In genomic region chr17:35906559-35907265, GRCh38 we compare ENCODE assay signal across 36 cellular contexts. TPM values are rescaled to one million over a fixed set of nuclear protein-coding genes. Genes with fewer than 3 reads are reported as not detected.
DNase-seq lines count a peak whose midpoint lies in the region; ATAC-seq, FAIRE-seq and TF ChIP-seq lines count a peak whose summit lies in the region.
"Had no signal": no experiment of that assay in that cellular context is flagged by ENCODE, and none has a peak within 500 bp of the region (broad histone marks: within the 10 kb centered on the region; RNA-seq: fewer than 3 reads in every experiment).

No MANE protein-coding gene starts in this region.

- POLR2A ChIA-PET in GM12878 (lab: Charles Lee): interaction anchor here (1.0 kb wide), 1 partner anchor 7 kb away, joined by 4 read pairs; no protein-coding TSS in a partner anchor
- POLR2A ChIA-PET in OCI-LY7 (lab: Charles Lee): no interaction called here

- H3K36me3 ChIP-seq in GM12878 (ENCODE audit: control insufficient read depth in 2 of 2, insufficient read depth in 2 of 2, low read length in 1 of 2) (no peaks in the 10 kb centered on the region), OCI-LY7 (ENCODE audit: insufficient read depth, low read length) (no peaks in the 10 kb centered on the region)
- H3K36me3 ChIP-seq: ascending aorta, esophagus muscularis mucosa, left ventricle myocardium inferior, SJSA1, spleen, thoracic aorta had no signal

- DNase-seq in activated CD8-positive, alpha-beta memory T cell treated with anti-CD3 and anti-CD28 coated beads, Interleukin-2, amount 50 U/mL, for 48 hours: peak; percentile 10
- DNase-seq in activated CD8-positive, alpha-beta memory T cell treated with anti-CD3 and anti-CD28 coated beads, Interleukin-2, amount 10 ng/mL, durations not matched to agents 7 days and 5 days: no peak
- DNase-seq in GM12878 (ENCODE audit: low read depth, low spot score): no peak
- peak; percentile 81 for DNase-seq in glomerular visceral epithelial cell (ENCODE audit: extremely low spot score)
- peak; percentile 50 for DNase-seq in stromal cell of bone marrow (ENCODE audit: low read depth)
- DNase-seq in OCI-LY7 (ENCODE audit: low spot score): no peak
- DNase-seq in ecto neural progenitor cell (ENCODE audit: low spot score): no peak
- DNase-seq: 8988T; activated CD4-positive, alpha-beta T cell treated with anti-CD3 and anti-CD28 coated beads, Interleukin-2, amount 10 ng/mL, durations not matched to agents 24 days and 14 days; activated T-cell treated with anti-CD3 and anti-CD28 coated beads, Interleukin-2, amount 50 U/mL, for 4 hours; HCEC 1CT; hypothalamus; IMR-90; left ventricle myocardium inferior; mesendoderm; NCI-H1092 treated with DMSO at 0.1 percent for 48 hours; NCI-H187; NCI-H82; spleen; stimulated activated CD4-positive, alpha-beta T cell treated with anti-CD3 and anti-CD28 coated beads, Interleukin-2, amount 100 ng/mL, for 24 hours; T1000 had no signal

- CTCF ChIA-PET in activated CD8-positive, alpha-beta memory T cell treated with anti-CD3 and anti-CD28 coated beads, Interleukin-2, amount 10 ng/mL, durations not matched to agents 7 days and 5 days (lab: Charles Lee): interaction anchor here (1.0 to 1.5 kb wide), 3 partner anchors 14 to 27 kb away, joined by 3 to 5 read pairs (median 4); partner anchors contain the start of genes CCL5 and RDM1
- CTCF ChIA-PET in GM12878 (lab: Yijun Ruan, JAX) (interaction anchor here (0.8 to 1.5 kb wide), 5 partner anchors 14 to 57 kb away, joined by 3 to 5 read pairs (median 3); no protein-coding TSS in a partner anchor), OCI-LY7 (lab: Charles Lee; ENCODE audit: unreplicated experiment) (no interaction called here)

- peaks cover 39% of the 10 kb centered on the region for H3K36me3 Mint-ChIP-seq in activated CD8-positive, alpha-beta memory T cell treated with anti-CD3 and anti-CD28 coated beads, Interleukin-2, amount 10 ng/mL, durations not matched to agents 7 days and 5 days
- H3K36me3 Mint-ChIP-seq: WTC11 had no signal

- WGBS in GM12878 (ENCODE audit: insufficient coverage, insufficient replicate concordance, low lambda C conversion rate, missing lambda C conversion rate): 40% methylated on average over 6 of the region's 6 CpGs

- peaks cover 52% of the 10 kb centered on the region for H3K4me1 Mint-ChIP-seq in activated CD8-positive, alpha-beta memory T cell treated with anti-CD3 and anti-CD28 coated beads, Interleukin-2, amount 10 ng/mL, durations not matched to agents 7 days and 5 days
- H3K4me1 Mint-ChIP-seq: neural crest cell, WTC11 had no signal

- no peak for TF ChIP-seq POLR2A in GM12878 (IDR thresholded peaks at IDR 0.05; ENCODE audit: low read depth, low read length)

- H3K4me1 ChIP-seq in GM12878 (ENCODE audit: control insufficient read depth, insufficient read depth, low read length) (no peaks in the 10 kb centered on the region), OCI-LY7 (ENCODE audit: insufficient read depth, low read length, poor library complexity, severe bottlenecking) (no peaks in the 10 kb centered on the region)
- H3K4me1 ChIP-seq: ascending aorta, esophagus muscularis mucosa, left ventricle myocardium inferior, parathyroid adenoma, SJSA1, spleen had no signal

- H3K4me2 ChIP-seq in GM12878 (ENCODE audit: control insufficient read depth, insufficient read depth): no peak overlapping the region
- no peak overlapping the region for H3K4me2 ChIP-seq in OCI-LY7 (ENCODE audit: low read length)

- in situ Hi-C loops in GM12878 (cut with MboI): no loop called here

- no peaks in the 10 kb centered on the region for H3K9me3 Mint-ChIP-seq in activated CD8-positive, alpha-beta memory T cell treated with anti-CD3 and anti-CD28 coated beads, Interleukin-2, amount 10 ng/mL, durations not matched to agents 7 days and 5 days (ENCODE audit: low read depth)
- H3K9me3 Mint-ChIP-seq: activated T-cell treated with anti-CD3 and anti-CD28 coated beads, Interleukin-2, amount 50 U/mL, for 4 hours; stimulated activated naive CD8-positive, alpha-beta T cell treated with anti-CD3 and anti-CD28 coated beads, Interleukin-15, Interleukin-2, amounts not matched to agents 100 ng/mL and 50 ng/mL, for 24 hours had no signal

- SMC1A ChIA-PET in GM12878 (lab: Charles Lee; ENCODE audit: uncharacterized antibody, unreplicated experiment): interaction anchor here (0.7 to 2.0 kb wide), 8 partner anchors 8 to 60 kb away, joined by 3 to 6 read pairs (median 3); no protein-coding TSS in a partner anchor

- H3K27me3 Mint-ChIP-seq in activated CD8-positive, alpha-beta memory T cell treated with anti-CD3 and anti-CD28 coated beads, Interleukin-2, amount 10 ng/mL, durations not matched to agents 7 days and 5 days: no peaks in the 10 kb centered on the region
- H3K27me3 Mint-ChIP-seq: activated CD4-positive, alpha-beta T cell treated with anti-CD3 and anti-CD28 coated beads, Interleukin-2, amount 10 ng/mL, durations not matched to agents 24 days and 14 days; stimulated activated naive CD8-positive, alpha-beta T cell treated with anti-CD3 and anti-CD28 coated beads, Interleukin-15, Interleukin-2, amounts not matched to agents 100 ng/mL and 50 ng/mL, for 24 hours had no signal

- no peaks in the 10 kb centered on the region for H3K27me3 ChIP-seq in GM12878 (replicated peaks in 1 of 2; ENCODE audit: control insufficient read depth in 2 of 2, insufficient read depth in 2 of 2, low read length in 1 of 2)
- H3K27me3 ChIP-seq: ascending aorta, esophagus muscularis mucosa, SJSA1, spleen had no signal

- no peak for TF ChIP-seq CTCF in GM12878 (IDR thresholded peaks at IDR 0.05 in 2 of 3, conservative IDR thresholded peaks at IDR 0.05 in 1 of 3; ENCODE audit: control insufficient read depth in 2 of 3, extremely low read depth in 1 of 3, insufficient read depth in 1 of 3, low read depth in 3 of 3, low read length in 3 of 3)
- TF ChIP-seq CTCF in OCI-LY7 (conservative IDR thresholded peaks at IDR 0.05; ENCODE audit: low read length): no peak

- H3K4me3 Mint-ChIP-seq in activated CD8-positive, alpha-beta memory T cell treated with anti-CD3 and anti-CD28 coated beads, Interleukin-2, amount 10 ng/mL, durations not matched to agents 7 days and 5 days: no peak overlapping the region
- H3K4me3 Mint-ChIP-seq: activated CD4-positive, alpha-beta T cell treated with anti-CD3 and anti-CD28 coated beads, Interleukin-2, amount 10 ng/mL, durations not matched to agents 24 days and 14 days; activated T-cell treated with anti-CD3 and anti-CD28 coated beads, Interleukin-2, amount 50 U/mL, for 4 hours; neural crest cell; stimulated activated naive CD8-positive, alpha-beta T cell treated with anti-CD3 and anti-CD28 coated beads, Interleukin-15, Interleukin-2, amounts not matched to agents 100 ng/mL and 50 ng/mL, for 24 hours; WTC11 had no signal

- no peak overlapping the region for H3K27ac ChIP-seq in GM12878 (ENCODE audit: control insufficient read depth, insufficient read depth)
- no peak overlapping the region for H3K27ac ChIP-seq in OCI-LY7 (ENCODE audit: low read depth, low read length, poor library complexity, severe bottlenecking)
- H3K27ac ChIP-seq: ascending aorta, esophagus muscularis mucosa, left ventricle myocardium inferior, parathyroid adenoma, RWPE1, SJSA1, spleen, thoracic aorta had no signal

- H3K9ac ChIP-seq in GM12878 (ENCODE audit: control insufficient read depth, insufficient read depth, low read length): no peak overlapping the region
- H3K9ac ChIP-seq: parathyroid adenoma had no signal

- H3K79me2 ChIP-seq in GM12878 (ENCODE audit: control insufficient read depth, insufficient read depth, low read length): no peaks in the 10 kb centered on the region
- H3K79me2 ChIP-seq in OCI-LY7 (ENCODE audit: insufficient read depth, low read depth, low read length): no peaks in the 10 kb centered on the region
- H3K79me2 ChIP-seq: parathyroid adenoma had no signal

- H4K20me1 ChIP-seq in GM12878 (ENCODE audit: control insufficient read depth, insufficient read depth) (no peaks in the 10 kb centered on the region), OCI-LY7 (ENCODE audit: insufficient read depth, low read length) (no peaks in the 10 kb centered on the region)

- intact Hi-C loops in GM12878 (cut with micrococcal nuclease; ENCODE audit: unreplicated experiment) (no loop called here), OCI-LY7 (cut with micrococcal nuclease; ENCODE audit: unreplicated experiment) (no loop called here)

- no peak overlapping the region for H3K4me3 ChIP-seq in GM12878
- H3K4me3 ChIP-seq in OCI-LY7 (ENCODE audit: low read depth, low read length, poor library complexity, severe bottlenecking): no peak overlapping the region
- H3K4me3 ChIP-seq: ascending aorta, esophagus muscularis mucosa, left ventricle myocardium inferior, SJSA1, spleen, thoracic aorta had no signal

- RAD21 ChIA-PET in GM12878 (lab: Charles Lee; ENCODE audit: unreplicated experiment): interaction anchor here (1.1 kb wide), 1 partner anchor 30 kb away, joined by 3 read pairs; no protein-coding TSS in a partner anchor

- no peak for FAIRE-seq in GM12878 (lab: Jason Lieb, UNC)

- TF ChIP-seq EP300 in GM12878 (IDR thresholded peaks at IDR 0.05; ENCODE audit: borderline replicate concordance in 1 of 2, control insufficient read depth in 1 of 2, low read depth in 2 of 2, low read length in 2 of 2): no peak

- H3K27ac Mint-ChIP-seq in activated CD8-positive, alpha-beta memory T cell treated with anti-CD3 and anti-CD28 coated beads, Interleukin-2, amount 10 ng/mL, durations not matched to agents 7 days and 5 days: no peak overlapping the region
- H3K27ac Mint-ChIP-seq: activated CD4-positive, alpha-beta T cell treated with anti-CD3 and anti-CD28 coated beads, Interleukin-2, amount 10 ng/mL, durations not matched to agents 24 days and 14 days; stimulated activated naive CD8-positive, alpha-beta T cell treated with anti-CD3 and anti-CD28 coated beads, Interleukin-15, Interleukin-2, amounts not matched to agents 100 ng/mL and 50 ng/mL, for 24 hours; WTC11 had no signal

- H3K9me3 ChIP-seq in GM12878 (replicated peaks; ENCODE audit: control insufficient read depth, insufficient read depth, low read length) (no peaks in the 10 kb centered on the region), OCI-LY7 (ENCODE audit: low read length) (no peaks in the 10 kb centered on the region)
- H3K9me3 ChIP-seq: ascending aorta, esophagus muscularis mucosa, left ventricle myocardium inferior, SJSA1, spleen, thoracic aorta had no signal

- H2AFZ ChIP-seq in GM12878 (ENCODE audit: control insufficient read depth, low read depth, low read length): no peak overlapping the region
- no peak overlapping the region for H2AFZ ChIP-seq in OCI-LY7 (ENCODE audit: low read length)
- H2AFZ ChIP-seq: parathyroid adenoma had no signal

- BruUV-seq in GM12878 (replicated peaks; lab: Mats Ljungman, UMichigan) (no TSS peak), OCI-LY7 (replicated peaks; lab: Mats Ljungman, UMichigan) (no TSS peak)

- ATAC-seq in activated CD8-positive, alpha-beta memory T cell treated with anti-CD3 and anti-CD28 coated beads, Interleukin-2, amount 10 ng/mL, durations not matched to agents 7 days and 5 days: no peak
- no peak for ATAC-seq in GM12878
- no peak for ATAC-seq in GM21360 (IDR thresholded peaks at IDR 0.05; ENCODE audit: unreplicated experiment)
- ATAC-seq: activated T-cell treated with anti-CD3 and anti-CD28 coated beads, Interleukin-2, amount 50 U/mL, for 4 hours; right cardiac atrium; WTC11 had no signal

- no peaks in the 10 kb centered on the region for H3K9me2 ChIP-seq in OCI-LY7 (ENCODE audit: insufficient read depth, low read length)

- peak; percentile 25; the same call in 1 of the 2 replicates for TF ChIP-seq RAD21 in GM12878 (IDR thresholded peaks at IDR 0.05; ENCODE audit: insufficient read depth, low read depth, low read length)

RNA-seq across cellular contexts. Expression of gene RDM1, which starts 23.9 kb away (rescaled TPM):
- 10 to 100 TPM; 13.5 to 18.5 TPM for total RNA-seq in activated CD8-positive, alpha-beta memory T cell treated with anti-CD3 and anti-CD28 coated beads, Interleukin-2, amount 10 ng/mL, durations not matched to agents 7 days and 5 days
- 7.0 and 7.8 TPM in 2 replicates for total RNA-seq in GM12878 (2013; cell fraction: nucleolus; rRNA removed)
- total RNA-seq in GM12878 (2014; rRNA removed): 5.7 and 8.8 TPM in 2 replicates
- 5.9 and 8.1 TPM in 2 replicates for total RNA-seq in GM12878 (2014; rRNA removed; fragmentation: Illumina TruSeq; extraction: Trizol)
- total RNA-seq in GM12878 (2021): 9.7 and 12.1 TPM in 2 replicates
- 3.5 TPM for polyA plus RNA-seq in GM12878 (2011; ENCODE audit: low read depth)
- polyA plus RNA-seq in GM12878 (2011; rRNA removed): 18.4 and 21.8 TPM in 2 replicates
- polyA plus RNA-seq in GM12878 (2011; cell fraction: cytosol; rRNA removed): 13.6 and 14.1 TPM in 2 replicates
- 23.8 and 26.1 TPM in 2 replicates for polyA plus RNA-seq in GM12878 (2011; cell fraction: nucleus; rRNA removed)
- polyA plus RNA-seq in GM12878 (2012): 3.9 and 6.2 TPM in 2 replicates
- polyA plus RNA-seq in GM12878 (2014; fragmentation: Illumina TruSeq; extraction: Trizol): 9.6 and 11.1 TPM in 2 replicates
- 10 to 100 TPM; 12.0 to 15.9 TPM for polyA plus RNA-seq in GM12878 (2014; fragmentation: Nextera tagmentation; extraction: Ambion mirVana)
- polyA plus RNA-seq in GM12878 (2014; rRNA removed): 6.2 and 8.2 TPM in 2 replicates
- polyA plus RNA-seq in GM12878 (2016; fragmentation: Nextera tagmentation; extraction: Ambion mirVana): 10 to 100 TPM; 11.7 to 16.0 TPM
- 6.9 and 9.1 TPM in 2 replicates for polyA minus RNA-seq in GM12878 (2011; rRNA and poly(A)+ RNA removed)
- polyA minus RNA-seq in GM12878 (2011; cell fraction: cytosol; rRNA and poly(A)+ RNA removed): 3.2 and 4.0 TPM in 2 replicates
- 7.0 and 10.0 TPM in 2 replicates for polyA minus RNA-seq in GM12878 (2011; cell fraction: nucleus; rRNA and poly(A)+ RNA removed)
- total RNA-seq in OCI-LY7 (2014; rRNA removed; shearing (Covaris generic)): 3.3 and 4.1 TPM in 2 replicates
- total RNA-seq in OCI-LY7 (2022): 11.0 and 16.4 TPM in 2 replicates
- total RNA-seq: activated T-cell treated with anti-CD3 and anti-CD28 coated beads, Interleukin-2, amount 50 U/mL, for 4 hours; ascending aorta; cardiac septum; esophagus muscularis mucosa; left ventricle myocardium inferior; right cardiac atrium; thoracic aorta had no signal
- polyA plus RNA-seq: IMR-90, right cardiac atrium had no signal

RNA-seq across cellular contexts. Expression of gene CCL5, which starts 26.6 kb away (rescaled TPM):
- 1,000 to 10,000 TPM in 1 of 2 experiments, 100 to 1,000 TPM in 1; 973 to 1,249 TPM for total RNA-seq in activated CD8-positive, alpha-beta memory T cell treated with anti-CD3 and anti-CD28 coated beads, Interleukin-2, amount 10 ng/mL, durations not matched to agents 7 days and 5 days
- total RNA-seq in GM12878 (2013; cell fraction: nucleolus; rRNA removed): 13.2 and 14.2 TPM in 2 replicates
- total RNA-seq in GM12878 (2014; rRNA removed): 82.0 and 96.3 TPM in 2 replicates
- total RNA-seq in GM12878 (2014; rRNA removed; fragmentation: Illumina TruSeq; extraction: Trizol): 75.4 and 79.6 TPM in 2 replicates
- total RNA-seq in GM12878 (2021): 60.2 and 71.7 TPM in 2 replicates
- polyA plus RNA-seq in GM12878 (2011; ENCODE audit: low read depth): 24.2 TPM
- polyA plus RNA-seq in GM12878 (2011; rRNA removed): 166 and 175 TPM in 2 replicates
- polyA plus RNA-seq in GM12878 (2011; cell fraction: cytosol; rRNA removed): 161 and 226 TPM in 2 replicates
- polyA plus RNA-seq in GM12878 (2011; cell fraction: nucleus; rRNA removed): 21.7 and 23.4 TPM in 2 replicates
- polyA plus RNA-seq in GM12878 (2012): 28.6 and 36.4 TPM in 2 replicates
- polyA plus RNA-seq in GM12878 (2014; fragmentation: Illumina TruSeq; extraction: Trizol): 95.6 and 112 TPM in 2 replicates
- 100 to 1,000 TPM; 139 to 186 TPM for polyA plus RNA-seq in GM12878 (2014; fragmentation: Nextera tagmentation; extraction: Ambion mirVana)
- 84.0 and 99.6 TPM in 2 replicates for polyA plus RNA-seq in GM12878 (2014; rRNA removed)
- polyA plus RNA-seq in GM12878 (2016; fragmentation: Nextera tagmentation; extraction: Ambion mirVana): 10 to 100 TPM; 45.7 to 56.1 TPM
- 62.0 and 109 TPM in 2 replicates for polyA minus RNA-seq in GM12878 (2011; rRNA and poly(A)+ RNA removed)
- 37.3 and 38.6 TPM in 2 replicates for polyA minus RNA-seq in GM12878 (2011; cell fraction: cytosol; rRNA and poly(A)+ RNA removed)
- polyA minus RNA-seq in GM12878 (2011; cell fraction: nucleus; rRNA and poly(A)+ RNA removed): 4.0 and 6.3 TPM in 2 replicates
- not detected in 2 replicates for total RNA-seq in OCI-LY7 (2014; rRNA removed; shearing (Covaris generic))
- 0.41 and 0.88 TPM in 2 replicates for total RNA-seq in OCI-LY7 (2022)
- total RNA-seq: IMR-90, NCI-H460, neural crest cell, SJSA1 had no signal
- polyA plus RNA-seq: IMR-90 had no signal

RNA-seq across cellular contexts. Expression of gene LYZL6, which starts 36.8 kb away (rescaled TPM):
- total RNA-seq in activated CD8-positive, alpha-beta memory T cell treated with anti-CD3 and anti-CD28 coated beads, Interleukin-2, amount 10 ng/mL, durations not matched to agents 7 days and 5 days: not detected
- not detected in 2 replicates for total RNA-seq in GM12878 (2013; cell fraction: nucleolus; rRNA removed)
- total RNA-seq in GM12878 (2014; rRNA removed) (not detected in 2 replicates), GM12878 (2014; rRNA removed; fragmentation: Illumina TruSeq; extraction: Trizol) (not detected in 2 replicates), GM12878 (2021) (not detected in 2 replicates), OCI-LY7 (2022) (not detected in 2 replicates)
- polyA plus RNA-seq in GM12878 (2011; ENCODE audit: low read depth): not detected
- polyA plus RNA-seq in GM12878 (2011; rRNA removed) (not detected in 2 replicates), GM12878 (2014; fragmentation: Illumina TruSeq; extraction: Trizol) (not detected in 2 replicates), GM12878 (2014; fragmentation: Nextera tagmentation; extraction: Ambion mirVana) (not detected), GM12878 (2014; rRNA removed) (not detected in 2 replicates), GM12878 (2016; fragmentation: Nextera tagmentation; extraction: Ambion mirVana) (not detected)
- not detected in 2 replicates for polyA plus RNA-seq in GM12878 (2011; cell fraction: cytosol; rRNA removed)
- polyA plus RNA-seq in GM12878 (2011; cell fraction: nucleus; rRNA removed): not detected in 2 replicates
- not detected in 2 replicates for polyA plus RNA-seq in GM12878 (2012)
- polyA minus RNA-seq in GM12878 (2011; rRNA and poly(A)+ RNA removed): not detected in 2 replicates
- not detected in 2 replicates for polyA minus RNA-seq in GM12878 (2011; cell fraction: cytosol; rRNA and poly(A)+ RNA removed)
- polyA minus RNA-seq in GM12878 (2011; cell fraction: nucleus; rRNA and poly(A)+ RNA removed): not detected in 2 replicates
- not detected in 2 replicates for total RNA-seq in OCI-LY7 (2014; rRNA removed; shearing (Covaris generic))
- total RNA-seq: activated CD4-positive, alpha-beta T cell treated with anti-CD3 and anti-CD28 coated beads, Interleukin-2, amount 10 ng/mL, durations not matched to agents 24 days and 14 days; activated CD8-positive, alpha-beta memory T cell treated with anti-CD3 and anti-CD28 coated beads for 36 hours; activated T-cell treated with anti-CD3 and anti-CD28 coated beads, Interleukin-2, amount 50 U/mL, for 4 hours; ascending aorta; cardiac septum; esophagus muscularis mucosa; IMR-90; left ventricle myocardium inferior; NCI-H460; neural crest cell; right cardiac atrium; SJSA1; spleen; thoracic aorta; urinary bladder; WTC11 had no signal
- polyA plus RNA-seq: IMR-90, right cardiac atrium, spleen, urinary bladder had no signal

RNA-seq across cellular contexts. Expression of gene HEATR9, which starts 38.0 kb away (rescaled TPM):
- total RNA-seq in activated CD8-positive, alpha-beta memory T cell treated with anti-CD3 and anti-CD28 coated beads, Interleukin-2, amount 10 ng/mL, durations not matched to agents 7 days and 5 days: 1 to 10 TPM; 6.4 to 6.7 TPM
- 0.40 and 0.42 TPM in 2 replicates for total RNA-seq in GM12878 (2013; cell fraction: nucleolus; rRNA removed)
- 0.11 TPM in 1 of 2 replicates, not detected in the other for total RNA-seq in GM12878 (2014; rRNA removed)
- total RNA-seq in GM12878 (2014; rRNA removed; fragmentation: Illumina TruSeq; extraction: Trizol): 0.04 TPM in 1 of 2 replicates, not detected in the other
- 0.21 and 0.53 TPM in 2 replicates for total RNA-seq in GM12878 (2021)
- not detected for polyA plus RNA-seq in GM12878 (2011; ENCODE audit: low read depth)
- 0.43 and 0.50 TPM in 2 replicates for polyA plus RNA-seq in GM12878 (2011; rRNA removed)
- 0.27 and 0.28 TPM in 2 replicates for polyA plus RNA-seq in GM12878 (2011; cell fraction: cytosol; rRNA removed)
- polyA plus RNA-seq in GM12878 (2011; cell fraction: nucleus; rRNA removed): 1.6 and 2.5 TPM in 2 replicates
- 0.06 TPM in 1 of 2 replicates, not detected in the other for polyA plus RNA-seq in GM12878 (2012)
- 0.08 and 0.12 TPM in 2 replicates for polyA plus RNA-seq in GM12878 (2014; fragmentation: Illumina TruSeq; extraction: Trizol)
- under 1 TPM; 0.11 to 0.14 TPM for polyA plus RNA-seq in GM12878 (2014; fragmentation: Nextera tagmentation; extraction: Ambion mirVana)
- 0.17 and 0.36 TPM in 2 replicates for polyA plus RNA-seq in GM12878 (2014; rRNA removed)
- polyA plus RNA-seq in GM12878 (2016; fragmentation: Nextera tagmentation; extraction: Ambion mirVana): not detected
- 0.29 TPM in 1 of 2 replicates, not detected in the other for polyA minus RNA-seq in GM12878 (2011; rRNA and poly(A)+ RNA removed)
- not detected in 2 replicates for polyA minus RNA-seq in GM12878 (2011; cell fraction: cytosol; rRNA and poly(A)+ RNA removed)
- polyA minus RNA-seq in GM12878 (2011; cell fraction: nucleus; rRNA and poly(A)+ RNA removed): 0.29 and 0.48 TPM in 2 replicates
- total RNA-seq in OCI-LY7 (2014; rRNA removed; shearing (Covaris generic)): not detected in 2 replicates
- not detected in 2 replicates for total RNA-seq in OCI-LY7 (2022)
- total RNA-seq: activated CD4-positive, alpha-beta T cell treated with anti-CD3 and anti-CD28 coated beads, Interleukin-2, amount 10 ng/mL, durations not matched to agents 24 days and 14 days; ascending aorta; cardiac septum; IMR-90; left ventricle myocardium inferior; NCI-H460; neural crest cell; right cardiac atrium; SJSA1; thoracic aorta; urinary bladder; WTC11 had no signal
- polyA plus RNA-seq: IMR-90, right cardiac atrium, urinary bladder had no signal

Comparison
In these comparisons a context has a peak if more than half of its experiments do, and no peak if none do; other contexts are left out.
1. DNase-seq: peak in activated CD8-positive, alpha-beta memory T cell treated with anti-CD3 and anti-CD28 coated beads, Interleukin-2, amount 50 U/mL, for 48 hours (single experiment), glomerular visceral epithelial cell (single experiment) and stromal cell of bone marrow (single experiment); none in activated CD8-positive, alpha-beta memory T cell treated with anti-CD3 and anti-CD28 coated beads, Interleukin-2, amount 10 ng/mL, durations not matched to agents 7 days and 5 days (single experiment), GM12878 (single experiment), OCI-LY7 (single experiment) and ecto neural progenitor cell (single experiment).
2. RNA of gene CCL5, which starts 26.6 kb away (total RNA-seq): 973 to 1,249 TPM in activated CD8-positive, alpha-beta memory T cell treated with anti-CD3 and anti-CD28 coated beads, Interleukin-2, amount 10 ng/mL, durations not matched to agents 7 days and 5 days and 13.2 to 96.3 TPM in GM12878; 0.41 to 0.88 TPM in OCI-LY7; every median in the first group is over 4 times any median in the second.